ENCODE assay signal across 1 cellular context in genomic region chr17:21377821-21378396, GRCh38.
TF ChIP-seq lines count a peak whose summit lies in the region.

No MANE protein-coding gene starts in this region.

TF ChIP-seq in SK-N-SH, 30 proteins besides CTCF, POLR2A, EP300 and RAD21 (continued from another document):
- TF ChIP-seq RCOR1 (IDR thresholded peaks at IDR 0.05; ENCODE audit: low read length) = no peak
- no peak for TF ChIP-seq RXRA (IDR thresholded peaks at IDR 0.05; ENCODE audit: borderline replicate concordance, low read depth)
- TF ChIP-seq SIN3A (IDR thresholded peaks at IDR 0.05; ENCODE audit: borderline replicate concordance, low read depth, low read length) = no peak
- TF ChIP-seq FOXJ3 (CRISPR knock-in tag; IDR thresholded peaks at IDR 0.05) = no peak
- TF ChIP-seq FOXM1 (IDR thresholded peaks at IDR 0.05; ENCODE audit: low read depth) = no peak
- no peak for TF ChIP-seq FOSL2 (IDR thresholded peaks at IDR 0.05; ENCODE audit: borderline replicate concordance, low read depth)
- TF ChIP-seq NFIC (IDR thresholded peaks at IDR 0.05; ENCODE audit: borderline replicate concordance) = no peak
- no peak for TF ChIP-seq RFX5 (IDR thresholded peaks at IDR 0.05; ENCODE audit: low read length)
- no peak for TF ChIP-seq SMC3 (IDR thresholded peaks at IDR 0.05; ENCODE audit: low read depth, low read length)
- no peak for TF ChIP-seq POLR2AphosphoS5 (IDR thresholded peaks at IDR 0.05; ENCODE audit: low read depth, low read length)
